ENCODE assay signal across 9 cellular contexts in the genomic region with DNA sequence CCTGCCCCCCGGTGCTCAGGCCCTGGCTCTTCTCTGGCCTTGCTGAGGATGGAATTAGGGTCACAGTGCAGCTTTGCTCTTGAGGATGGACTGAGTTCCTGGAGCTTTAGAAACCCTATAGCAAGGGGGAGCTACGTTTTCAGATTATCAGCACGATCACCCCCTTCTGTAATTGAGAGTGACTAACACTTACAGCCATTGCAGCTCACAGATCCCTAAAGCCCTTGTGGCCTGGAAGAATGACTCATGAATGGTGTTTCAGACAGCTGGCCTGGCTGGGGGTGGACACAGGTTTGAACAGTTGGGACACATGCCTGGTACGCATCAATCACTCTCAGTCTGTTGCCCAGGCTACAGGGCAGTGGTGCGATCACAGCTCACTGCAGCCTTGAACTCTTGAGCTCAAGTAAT.
DNase-seq lines count a peak whose midpoint lies in the region; ATAC-seq and TF ChIP-seq lines count a peak whose summit lies in the region.
"Had no signal": no experiment of that assay in that cellular context is flagged by ENCODE, and none has a peak within 500 bp of the region (broad histone marks: within the 10 kb centered on the region; RNA-seq: fewer than 3 reads in every experiment).

No MANE protein-coding gene starts in this region.

- H3K27ac Mint-ChIP-seq in activated CD4-positive, alpha-beta memory T cell treated with anti-CD3 and anti-CD28 coated beads, Interleukin-2, amount 10 ng/mL, durations not matched to agents 7 days and 5 days: no peak overlapping the region

- H3K9me3 ChIP-seq in HEK293 (ENCODE audit: control insufficient read depth, insufficient read depth, low read depth, low read length) (no peaks in the 10 kb centered on the region), skeletal muscle tissue (ENCODE audit: control insufficient read depth in 3 of 3, low read length in 3 of 3) (peaks cover 0 to 2% (median 2%) of the 10 kb centered on the region in 3 donors)

- no peaks in the 10 kb centered on the region for H3K27me3 ChIP-seq in skeletal muscle tissue (ENCODE audit: control insufficient read depth in 3 of 3, insufficient read depth in 3 of 3, low read length in 3 of 3)

- no peaks in the 10 kb centered on the region for H3K4me1 Mint-ChIP-seq in activated CD4-positive, alpha-beta memory T cell treated with anti-CD3 and anti-CD28 coated beads, Interleukin-2, amount 10 ng/mL, durations not matched to agents 7 days and 5 days

- CTCF ChIA-PET in HEK293 (lab: Yijun Ruan, JAX): interaction anchor here (0.8 to 1.9 kb wide), 7 partner anchors 8 to 391 kb away, joined by 3 to 6 read pairs (median 4); a partner anchor contains a TSS
- CTCF ChIA-PET in activated CD4-positive, alpha-beta memory T cell treated with anti-CD3 and anti-CD28 coated beads, Interleukin-2, amount 10 ng/mL, durations not matched to agents 7 days and 5 days (lab: Charles Lee): interaction anchor here (0.6 to 1.6 kb wide), 3 partner anchors 9 to 464 kb away, joined by 3 to 4 read pairs (median 4); no protein-coding TSS in a partner anchor

- H3K9ac ChIP-seq in skeletal muscle tissue (ENCODE audit: low read depth in 1 of 3, low read length in 3 of 3): peak overlapping the region; percentile 60 to 83 (median 75)

- H3K36me3 Mint-ChIP-seq in activated CD4-positive, alpha-beta memory T cell treated with anti-CD3 and anti-CD28 coated beads, Interleukin-2, amount 10 ng/mL, durations not matched to agents 7 days and 5 days (ENCODE audit: low read depth): no peaks in the 10 kb centered on the region

- H3K36me3 ChIP-seq in HEK293 (ENCODE audit: control insufficient read depth in 2 of 2, insufficient read depth in 1 of 2, low read length in 2 of 2) (no peaks in the 10 kb centered on the region), skeletal muscle tissue (ENCODE audit: control insufficient read depth in 3 of 3, insufficient read depth in 3 of 3, low read length in 3 of 3) (no peaks in the 10 kb centered on the region)

- H3K9me3 Mint-ChIP-seq in activated CD4-positive, alpha-beta memory T cell treated with anti-CD3 and anti-CD28 coated beads, Interleukin-2, amount 10 ng/mL, durations not matched to agents 7 days and 5 days: no peaks in the 10 kb centered on the region

- H3K27me3 Mint-ChIP-seq in activated CD4-positive, alpha-beta memory T cell treated with anti-CD3 and anti-CD28 coated beads, Interleukin-2, amount 10 ng/mL, durations not matched to agents 7 days and 5 days: peaks cover 3% of the 10 kb centered on the region

- no peak for ATAC-seq in HG02623 (IDR thresholded peaks at IDR 0.05; ENCODE audit: unreplicated experiment)

- no peak overlapping the region for H3K4me3 Mint-ChIP-seq in activated CD4-positive, alpha-beta memory T cell treated with anti-CD3 and anti-CD28 coated beads, Interleukin-2, amount 10 ng/mL, durations not matched to agents 7 days and 5 days

- POLR2A ChIA-PET in HEK293 (lab: Yijun Ruan, JAX): interaction anchor here (1.9 kb wide), 1 partner anchor 18 kb away, joined by 9 read pairs; no protein-coding TSS in a partner anchor
- POLR2A ChIA-PET in activated CD4-positive, alpha-beta memory T cell treated with anti-CD3 and anti-CD28 coated beads, Interleukin-2, amount 10 ng/mL, durations not matched to agents 7 days and 5 days (lab: Charles Lee): no interaction called here

- TF ChIP-seq CTCF in HEK293 (tag by site-specific recombination; IDR thresholded peaks at IDR 0.05) (no peak), foreskin fibroblast (IDR thresholded peaks at IDR 0.05; ENCODE audit: low read depth, low read length) (no peak)

- H3K4me1 ChIP-seq in HEK293 (ENCODE audit: control insufficient read depth, insufficient read depth, low read length) (peaks cover 25% of the 10 kb centered on the region), skeletal muscle tissue (ENCODE audit: control insufficient read depth in 3 of 3, insufficient read depth in 3 of 3, low read length in 3 of 3) (peaks cover 32 to 42% (median 36%) of the 10 kb centered on the region in 3 donors)

- H3K4me3 ChIP-seq in HEK293 (ENCODE audit: low read depth, low read length): no peak overlapping the region
- no peak overlapping the region for H3K4me3 ChIP-seq in foreskin fibroblast (ENCODE audit: low read depth in 1 of 2, low read length in 2 of 2)
- H3K4me3 ChIP-seq in skeletal muscle tissue (ENCODE audit: low read length in 3 of 3): peak overlapping the region; percentile 40 to 60 (median 45)

- peak overlapping the region; percentile 89; the same call in 1 of the 2 replicates for H3K27ac ChIP-seq in HEK293 (ENCODE audit: extremely low read depth, low read depth, low read length)
- H3K27ac ChIP-seq in skeletal muscle tissue (ENCODE audit: low read depth, low read length): peak overlapping the region; percentile 99

- DNase-seq in SK-N-DZ (ENCODE audit: low spot score): peak; percentile 60
- DNase-seq in foreskin fibroblast: peak; percentile 35 to 63
- DNase-seq in activated CD4-positive, alpha-beta T cell treated with anti-CD3 and anti-CD28 coated beads for 48 hours: no peak
- DNase-seq in activated CD4-positive, alpha-beta memory T cell treated with anti-CD3 and anti-CD28 coated beads, Interleukin-2, amount 10 ng/mL, durations not matched to agents 7 days and 5 days: no peak
- no peak for DNase-seq in putamen (ENCODE audit: low spot score)
- DNase-seq: activated T-cell treated with anti-CD3 and anti-CD28 coated beads for 4 hours had no signal

TF ChIP-seq in HEK293, 187 proteins besides CTCF, POLR2A, EP300 and RAD21:
- TF ChIP-seq ZNF654 (tag by site-specific recombination; IDR thresholded peaks at IDR 0.05; ENCODE audit: low read depth): no peak
- peak; percentile 41; the same call in 1 of the 2 replicates for TF ChIP-seq GLIS1 (tag by site-specific recombination; IDR thresholded peaks at IDR 0.05)
TF ChIP-seq in HEK293: peak in this region for 1.

Comparison
In these comparisons a context has a peak if more than half of its experiments do, and no peak if none do; other contexts are left out.
1. H3K4me3 ChIP-seq: peak in skeletal muscle tissue (3 of 3); none in HEK293 (single experiment) and foreskin fibroblast (0 of 2).
2. DNase-seq: peak in SK-N-DZ (single experiment) and foreskin fibroblast (2 of 2); none in activated CD4-positive, alpha-beta T cell treated with anti-CD3 and anti-CD28 coated beads for 48 hours (single experiment), activated CD4-positive, alpha-beta memory T cell treated with anti-CD3 and anti-CD28 coated beads, Interleukin-2, amount 10 ng/mL, durations not matched to agents 7 days and 5 days (single experiment) and putamen (single experiment).